ENCODE assay signal across 22 cellular contexts in the genomic region with DNA sequence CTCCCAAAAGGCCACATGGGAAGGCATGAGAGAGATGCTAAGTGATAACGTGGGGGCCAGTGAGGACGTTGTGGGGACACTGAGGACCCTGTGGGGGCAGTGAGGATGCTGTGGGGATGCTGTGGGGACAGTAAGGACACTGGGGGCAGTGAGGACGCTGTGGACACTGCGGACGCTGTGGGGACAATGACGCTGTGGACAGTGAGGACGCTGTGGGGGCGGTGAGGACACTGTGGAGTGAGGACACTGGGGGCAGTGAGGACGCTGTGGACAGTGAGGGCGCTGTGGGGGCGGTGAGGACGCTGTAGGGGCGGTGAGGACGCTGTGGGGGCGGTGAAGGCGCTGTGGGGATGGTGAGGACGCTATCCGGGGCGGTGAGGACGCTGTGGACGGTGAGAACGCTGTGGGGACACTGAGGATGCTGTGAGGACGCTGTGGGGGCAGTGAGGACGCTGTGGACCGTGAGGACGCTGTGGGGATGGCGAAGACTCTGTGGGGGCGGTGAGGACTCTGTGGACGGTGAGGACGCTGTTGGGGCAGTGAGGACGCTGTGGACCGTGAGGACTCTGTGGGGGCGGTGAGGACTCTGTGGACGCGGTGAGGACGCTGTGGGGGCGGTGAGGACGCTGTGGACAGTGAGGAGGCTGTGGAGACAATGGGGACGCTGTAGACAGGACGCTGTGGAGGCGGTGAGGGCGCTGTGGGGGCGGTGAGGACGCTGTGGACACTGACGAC. TPM values are rescaled to one million over a fixed set of nuclear protein-coding genes. Genes with fewer than 3 reads are reported as not detected.
DNase-seq lines count a peak whose midpoint lies in the region; ATAC-seq and TF ChIP-seq lines count a peak whose summit lies in the region.
"Had no signal": no experiment of that assay in that cellular context is flagged by ENCODE, and none has a peak within 500 bp of the region (broad histone marks: within the 10 kb centered on the region; RNA-seq: fewer than 3 reads in every experiment).

No MANE protein-coding gene starts in this region.

- H3K4me3 Mint-ChIP-seq in activated naive CD4-positive, alpha-beta T cell treated with anti-CD3 and anti-CD28 coated beads for 36 hours = peak overlapping the region; percentile 27
- peak overlapping the region; percentile 39 for H3K4me3 Mint-ChIP-seq in activated naive CD8-positive, alpha-beta T cell treated with anti-CD3 and anti-CD28 coated beads, Interleukin-2, amount 50 U/mL, for 24 hours
- peak overlapping the region; percentile 37 for H3K4me3 Mint-ChIP-seq in mesothelial cell of epicardium
- peak overlapping the region; percentile 71 for H3K4me3 Mint-ChIP-seq in type B pancreatic cell

- H3K27ac Mint-ChIP-seq in activated naive CD4-positive, alpha-beta T cell treated with anti-CD3 and anti-CD28 coated beads for 36 hours = no peak overlapping the region
- H3K27ac Mint-ChIP-seq in activated naive CD8-positive, alpha-beta T cell treated with anti-CD3 and anti-CD28 coated beads, Interleukin-2, amount 50 U/mL, for 24 hours = no peak overlapping the region
- H3K27ac Mint-ChIP-seq in mesothelial cell of epicardium (no peak overlapping the region), type B pancreatic cell (no peak overlapping the region)
- H3K27ac Mint-ChIP-seq: activated T-helper 2 cell treated with anti-CD3 and anti-CD28 coated beads, Interferon-gamma antibody, Interleukin-2, Interleukin-4, amounts not matched to agents 10 μg/mL and 5 μg/mL and 100 μg/mL, durations not matched to agents 14 hours and 24 hours and 36 hours had no signal

- peaks cover 33% of the 10 kb centered on the region for H3K27me3 Mint-ChIP-seq in activated naive CD4-positive, alpha-beta T cell treated with anti-CD3 and anti-CD28 coated beads for 36 hours (ENCODE audit: low read depth)
- peaks cover 34% of the 10 kb centered on the region for H3K27me3 Mint-ChIP-seq in activated naive CD8-positive, alpha-beta T cell treated with anti-CD3 and anti-CD28 coated beads, Interleukin-2, amount 50 U/mL, for 24 hours
- H3K27me3 Mint-ChIP-seq in mesothelial cell of epicardium (ENCODE audit: low read depth) (peaks cover 89% of the 10 kb centered on the region), type B pancreatic cell (peaks cover 78% of the 10 kb centered on the region)

- CTCF ChIA-PET in activated naive CD4-positive, alpha-beta T cell treated with anti-CD3 and anti-CD28 coated beads for 36 hours (lab: Charles Lee) = no interaction called here

- H3K36me3 Mint-ChIP-seq in activated naive CD4-positive, alpha-beta T cell treated with anti-CD3 and anti-CD28 coated beads for 36 hours (ENCODE audit: low read depth) = no peaks in the 10 kb centered on the region
- no peaks in the 10 kb centered on the region for H3K36me3 Mint-ChIP-seq in activated naive CD8-positive, alpha-beta T cell treated with anti-CD3 and anti-CD28 coated beads, Interleukin-2, amount 50 U/mL, for 24 hours (ENCODE audit: low read depth)
- peaks cover 12% of the 10 kb centered on the region for H3K36me3 Mint-ChIP-seq in mesothelial cell of epicardium
- H3K36me3 Mint-ChIP-seq in type B pancreatic cell = peaks cover 13% of the 10 kb centered on the region

- no peak for DNase-seq in activated naive CD4-positive, alpha-beta T cell treated with anti-CD3 and anti-CD28 coated beads for 36 hours
- DNase-seq in activated naive CD4-positive, alpha-beta T cell (lab: John Stamatoyannopoulos, UW) = no peak
- no peak for DNase-seq in activated naive CD8-positive, alpha-beta T cell treated with anti-CD3 and anti-CD28 coated beads, Interleukin-2, amount 50 U/mL, for 24 hours
- DNase-seq in mesothelial cell of epicardium (ENCODE audit: low spot score in 2 of 2, unreplicated experiment in 2 of 2) (no peak), type B pancreatic cell (ENCODE audit: extremely low spot score, unreplicated experiment) (no peak), cerebellar cortex (ENCODE audit: low spot score) (no peak), epidermal melanocyte (ENCODE audit: insufficient read length, low spot score) (no peak), GDM1 (lab: John Stamatoyannopoulos, UW) (no peak)
- DNase-seq: activated CD4-positive, alpha-beta T cell treated with anti-CD3 and anti-CD28 coated beads for 48 hours; activated CD8-positive, alpha-beta memory T cell treated with anti-CD3 and anti-CD28 coated beads, Interleukin-2, amount 50 U/mL, for 4 hours; amniotic stem cell; dermis blood vessel endothelial cell; heart right ventricle; NCI-H1105 treated with DMSO at 0.1 percent for 48 hours; NCI-H2081; NCI-H446; OCI-M1; Right ventricle myocardium superior; stimulated activated naive CD4-positive, alpha-beta T cell treated with Interleukin-2 at 50 U/mL for 16 hours had no signal

- no peak for ATAC-seq in activated naive CD8-positive, alpha-beta T cell treated with anti-CD3 and anti-CD28 coated beads, Interleukin-2, amount 50 U/mL, for 24 hours

- peaks cover 13% of the 10 kb centered on the region for H3K4me1 Mint-ChIP-seq in activated naive CD4-positive, alpha-beta T cell treated with anti-CD3 and anti-CD28 coated beads for 36 hours (ENCODE audit: low read depth)
- H3K4me1 Mint-ChIP-seq in activated naive CD8-positive, alpha-beta T cell treated with anti-CD3 and anti-CD28 coated beads, Interleukin-2, amount 50 U/mL, for 24 hours = peaks cover 3% of the 10 kb centered on the region
- H3K4me1 Mint-ChIP-seq in mesothelial cell of epicardium (peaks cover 13% of the 10 kb centered on the region), type B pancreatic cell (ENCODE audit: unreplicated experiment) (no peaks in the 10 kb centered on the region)

- no peak for TF ChIP-seq CTCF in mesothelial cell of epicardium (IDR thresholded peaks at IDR 0.05; ENCODE audit: unreplicated experiment)
- no peak for TF ChIP-seq CTCF in type B pancreatic cell (conservative IDR thresholded peaks at IDR 0.05)

- intact Hi-C loops in activated naive CD4-positive, alpha-beta T cell treated with anti-CD3 and anti-CD28 coated beads for 36 hours (cut with micrococcal nuclease) = no loop called here

- no peaks in the 10 kb centered on the region for H3K9me3 Mint-ChIP-seq in activated naive CD4-positive, alpha-beta T cell treated with anti-CD3 and anti-CD28 coated beads for 36 hours
- no peaks in the 10 kb centered on the region for H3K9me3 Mint-ChIP-seq in activated naive CD8-positive, alpha-beta T cell treated with anti-CD3 and anti-CD28 coated beads, Interleukin-2, amount 50 U/mL, for 24 hours
- no peaks in the 10 kb centered on the region for H3K9me3 Mint-ChIP-seq in mesothelial cell of epicardium
- no peaks in the 10 kb centered on the region for H3K9me3 Mint-ChIP-seq in type B pancreatic cell
- H3K9me3 Mint-ChIP-seq: activated T-helper 2 cell treated with anti-CD3 and anti-CD28 coated beads, Interferon-gamma antibody, Interleukin-2, Interleukin-4, amounts not matched to agents 10 μg/mL and 5 μg/mL and 100 μg/mL, durations not matched to agents 14 hours and 24 hours and 36 hours had no signal

RNA-seq across cellular contexts. Expression of a gene that starts 1.8 kb away (rescaled TPM):
- not detected for total RNA-seq in activated naive CD4-positive, alpha-beta T cell treated with anti-CD3 and anti-CD28 coated beads for 36 hours
- 1.4 to 5.7 TPM (median 4.4 TPM) in 3 replicates for total RNA-seq in mesothelial cell of epicardium
- 1.9 and 2.4 TPM in 2 replicates for total RNA-seq in type B pancreatic cell (ENCODE audit: low replicate concordance)
- total RNA-seq: activated T-helper 2 cell treated with anti-CD3 and anti-CD28 coated beads, Interferon-gamma antibody, Interleukin-2, Interleukin-4, amounts not matched to agents 10 μg/mL and 5 μg/mL and 100 μg/mL, durations not matched to agents 14 hours and 24 hours and 36 hours; renal cortical epithelial cell; Right ventricle myocardium superior had no signal

RNA-seq across cellular contexts. Expression of a gene that starts 10.8 kb away (rescaled TPM):
- total RNA-seq in activated naive CD4-positive, alpha-beta T cell treated with anti-CD3 and anti-CD28 coated beads for 36 hours = under 1 TPM; 0.47 to 0.81 TPM
- total RNA-seq in mesothelial cell of epicardium = 32.2 to 42.1 TPM (median 36.2 TPM) in 3 replicates
- 45.7 and 54.6 TPM in 2 replicates for total RNA-seq in type B pancreatic cell (ENCODE audit: low replicate concordance)

RNA-seq across cellular contexts. Expression of a gene that starts 35.5 kb away (rescaled TPM):
- total RNA-seq in activated naive CD4-positive, alpha-beta T cell treated with anti-CD3 and anti-CD28 coated beads for 36 hours = not detected
- total RNA-seq in mesothelial cell of epicardium (0.34 to 0.45 TPM in 2 of 3 replicates, not detected in the other), type B pancreatic cell (ENCODE audit: low replicate concordance) (2.4 and 3.4 TPM in 2 replicates)
- total RNA-seq: smooth muscle cell had no signal

Comparison
In these comparisons a context has a peak if more than half of its experiments do, and no peak if none do; other contexts are left out.
1. RNA of a gene that starts 10.8 kb away (total RNA-seq): 45.7 to 54.6 TPM in type B pancreatic cell and 32.2 to 42.1 TPM in mesothelial cell of epicardium; 0.47 to 0.81 TPM in activated naive CD4-positive, alpha-beta T cell treated with anti-CD3 and anti-CD28 coated beads for 36 hours; every median in the first group is over 10 times any median in the second.
2. Peak in every context shown above with its lines, with median percentiles within 50 percentile points of each other: H3K4me3 Mint-ChIP-seq.